Comparison of ENCODE assay signal across 17 cellular contexts in the genomic region with DNA sequence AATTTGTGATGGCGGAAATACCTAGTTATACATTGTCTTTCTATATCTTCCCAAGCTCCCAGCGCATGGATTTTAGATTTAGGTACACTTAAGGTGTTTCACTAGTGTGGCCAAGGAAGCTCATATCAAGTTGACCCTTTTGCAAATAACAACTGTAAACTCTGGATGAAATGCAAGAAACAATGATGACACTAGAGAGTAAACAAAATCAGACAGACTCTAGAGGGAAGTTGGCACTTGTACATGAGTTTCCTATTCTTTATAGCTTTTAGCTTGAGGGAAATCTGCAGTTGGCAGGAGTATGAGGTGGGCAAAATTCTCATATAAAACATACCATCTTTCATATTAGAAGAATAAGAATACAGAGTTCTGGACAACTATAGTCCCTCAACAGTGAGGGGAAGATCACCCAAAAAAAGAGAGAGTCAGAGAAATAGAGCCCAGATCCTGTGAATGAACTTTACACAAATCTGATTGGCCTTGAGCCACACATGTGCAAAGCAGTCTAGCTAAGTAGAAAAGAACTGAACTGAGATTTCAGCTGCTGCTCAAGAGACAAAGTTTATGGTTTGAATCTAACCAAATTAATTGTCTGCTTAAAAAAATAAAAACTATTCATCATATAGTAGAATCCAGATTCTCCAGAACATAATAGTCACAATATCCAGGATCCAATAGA. TPM values are rescaled to one million over a fixed set of nuclear protein-coding genes. Genes with fewer than 3 reads are reported as not detected.
DNase-seq lines count a peak whose midpoint lies in the region; ATAC-seq and TF ChIP-seq lines count a peak whose summit lies in the region.
"Had no signal": no experiment of that assay in that cellular context is flagged by ENCODE, and none has a peak within 500 bp of the region (broad histone marks: within the 10 kb centered on the region; RNA-seq: fewer than 3 reads in every experiment).

No MANE protein-coding gene starts in this region.

- H3K27me3 Mint-ChIP-seq in activated CD4-positive, alpha-beta T cell treated with anti-CD3 and anti-CD28 coated beads, Interleukin-2, amount 10 ng/mL, durations not matched to agents 24 days and 14 days: no peaks in the 10 kb centered on the region
- H3K27me3 Mint-ChIP-seq in IgD-negative memory B cell: no peaks in the 10 kb centered on the region

- ATAC-seq in HG03175 (IDR thresholded peaks at IDR 0.05; ENCODE audit: unreplicated experiment): no peak

- H3K9me3 Mint-ChIP-seq in activated CD4-positive, alpha-beta T cell treated with anti-CD3 and anti-CD28 coated beads, Interleukin-2, amount 10 ng/mL, durations not matched to agents 24 days and 14 days: no peaks in the 10 kb centered on the region
- no peaks in the 10 kb centered on the region for H3K9me3 Mint-ChIP-seq in IgD-negative memory B cell
- H3K9me3 Mint-ChIP-seq: T-helper 1 cell treated with Interleukin-12 subunit alpha and Interleukin-12 subunit beta and Interleukin-4 antibody, amounts not matched to agents 30 μg/mL and 1 μg/mL, for 36 hours had no signal

- DNase-seq in activated CD4-positive, alpha-beta T cell treated with anti-CD3 and anti-CD28 coated beads, Interleukin-2, amount 10 ng/mL, durations not matched to agents 24 days and 14 days: peak; percentile 10
- DNase-seq in activated CD4-positive, alpha-beta T cell treated with anti-CD3 and anti-CD28 coated beads for 48 hours: no peak
- DNase-seq in AG08396 (ENCODE audit: low spot score) (no peak), anterior cingulate cortex (lab: John Stamatoyannopoulos, UW) (no peak)
- DNase-seq: AML-193, Caco-2, GF-D8, MM.1S, NCI-H1092, NCI-H1436 treated with DMSO at 0.1 percent for 48 hours, NCI-H2029 treated with DMSO at 0.1 percent for 48 hours, NCI-H524, SJCRH30 had no signal

- H3K27ac Mint-ChIP-seq in activated CD4-positive, alpha-beta T cell treated with anti-CD3 and anti-CD28 coated beads, Interleukin-2, amount 10 ng/mL, durations not matched to agents 24 days and 14 days: no peak overlapping the region
- peak overlapping the region in 2 of 3 donors; percentile 8 to 69 for H3K27ac Mint-ChIP-seq in IgD-negative memory B cell
- H3K27ac Mint-ChIP-seq: T-helper 1 cell treated with Interleukin-12 subunit alpha and Interleukin-12 subunit beta and Interleukin-4 antibody, amounts not matched to agents 30 μg/mL and 1 μg/mL, for 36 hours had no signal

- peaks cover 15% of the 10 kb centered on the region for H3K4me1 Mint-ChIP-seq in activated CD4-positive, alpha-beta T cell treated with anti-CD3 and anti-CD28 coated beads, Interleukin-2, amount 10 ng/mL, durations not matched to agents 24 days and 14 days
- peaks cover 38 to 48% (median 46%) of the 10 kb centered on the region in 3 donors for H3K4me1 Mint-ChIP-seq in IgD-negative memory B cell

- H3K27ac ChIP-seq in VCaP: peak overlapping the region; percentile 70
- H3K27ac ChIP-seq: SJCRH30 had no signal

- intact Hi-C loops in activated CD4-positive, alpha-beta T cell treated with anti-CD3 and anti-CD28 coated beads, Interleukin-2, amount 10 ng/mL, durations not matched to agents 24 days and 14 days (cut with micrococcal nuclease): no loop called here

- H3K36me3 Mint-ChIP-seq in activated CD4-positive, alpha-beta T cell treated with anti-CD3 and anti-CD28 coated beads, Interleukin-2, amount 10 ng/mL, durations not matched to agents 24 days and 14 days (ENCODE audit: low read depth): peaks cover 2% of the 10 kb centered on the region
- H3K36me3 Mint-ChIP-seq in IgD-negative memory B cell: peaks cover 5% of the 10 kb centered on the region

- H3K4me3 Mint-ChIP-seq in activated CD4-positive, alpha-beta T cell treated with anti-CD3 and anti-CD28 coated beads, Interleukin-2, amount 10 ng/mL, durations not matched to agents 24 days and 14 days: no peak overlapping the region
- H3K4me3 Mint-ChIP-seq in IgD-negative memory B cell: peak overlapping the region in 3 of 4 donors; percentile 16 to 55 (median 43)
- H3K4me3 Mint-ChIP-seq: T-helper 1 cell treated with Interleukin-12 subunit alpha and Interleukin-12 subunit beta and Interleukin-4 antibody, amounts not matched to agents 30 μg/mL and 1 μg/mL, for 36 hours had no signal

- no peak for TF ChIP-seq CTCF in VCaP (conservative IDR thresholded peaks at IDR 0.05)

RNA-seq across cellular contexts. Expression of a gene that starts 26.1 kb away (rescaled TPM):
- 0.09 TPM in 1 of 2 replicates, not detected in the other for total RNA-seq in activated CD4-positive, alpha-beta T cell treated with anti-CD3 and anti-CD28 coated beads, Interleukin-2, amount 10 ng/mL, durations not matched to agents 24 days and 14 days
- polyA plus RNA-seq in IgD-negative memory B cell: 1.9 TPM
- total RNA-seq: Caco-2 had no signal
